16 cellular contexts compared by ENCODE assay signal in the genomic region with DNA sequence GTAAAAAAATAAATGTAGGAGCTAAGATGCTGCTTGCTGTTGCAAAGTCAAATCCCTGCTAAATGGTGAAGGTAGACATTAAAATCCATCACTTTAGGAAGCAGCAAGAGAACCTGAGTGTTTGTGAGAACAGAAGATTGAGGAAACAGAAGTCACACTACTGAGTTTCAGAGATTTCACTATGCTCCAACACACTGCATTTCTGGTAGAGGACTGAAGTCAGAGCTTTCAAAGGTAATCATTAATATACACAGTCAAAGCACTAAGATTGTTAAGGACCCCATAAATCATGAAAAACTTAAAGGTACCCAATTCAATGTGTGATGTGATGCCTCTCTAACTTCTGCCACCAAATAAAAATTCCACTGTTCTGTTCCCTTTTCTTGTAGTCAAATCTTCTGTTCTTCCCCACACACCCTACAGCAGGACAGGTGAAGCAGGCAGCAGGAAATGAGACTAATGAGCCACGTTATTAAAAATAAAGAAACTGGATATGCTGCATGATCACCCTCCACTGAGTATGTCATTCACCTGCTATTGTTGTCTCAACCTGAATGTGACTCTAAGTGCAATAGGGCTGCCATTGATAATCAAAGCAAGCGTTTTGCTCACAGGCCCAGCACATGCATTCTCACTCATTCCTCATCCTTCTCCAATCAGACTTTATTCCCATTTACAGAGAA. TPM values are rescaled to one million over a fixed set of nuclear protein-coding genes. Genes with fewer than 3 reads are reported as not detected.
A peak's percentile ranks its signal among the peaks of the same experiment; 100 is the strongest.
DNase-seq lines count a peak whose midpoint lies in the region; ATAC-seq, FAIRE-seq and TF ChIP-seq lines count a peak whose summit lies in the region.
"Had no signal": no experiment of that assay in that cellular context is flagged by ENCODE, and none has a peak within 500 bp of the region (broad histone marks: within the 10 kb centered on the region; RNA-seq: fewer than 3 reads in every experiment).

No MANE protein-coding gene starts in this region.

- no peak overlapping the region for H3K9ac ChIP-seq in HepG2 (ENCODE audit: insufficient read depth, low read depth, low read length)

- FAIRE-seq in HepG2 (lab: Jason Lieb, UNC) = no peak
- FAIRE-seq: colon had no signal

- no peaks in the 10 kb centered on the region for H3K36me3 Mint-ChIP-seq in GM23338 (ENCODE audit: low read depth)
- H3K36me3 Mint-ChIP-seq in T-helper 17 cell (ENCODE audit: low read depth) = no peaks in the 10 kb centered on the region
- H3K36me3 Mint-ChIP-seq: CD14-positive monocyte had no signal

- H3K4me1 ChIP-seq in GM23338 (ENCODE audit: insufficient read depth) (peaks cover 42% of the 10 kb centered on the region), HepG2 (ENCODE audit: insufficient read depth, low read length) (no peaks in the 10 kb centered on the region)
- H3K4me1 ChIP-seq: SJCRH30 had no signal

- H2AFZ ChIP-seq in GM23338 (0 out of 2 replicates have a peak overlapping the region, but pooled peaks have one; percentile 84), HepG2 (ENCODE audit: low read length) (no peak overlapping the region)

- no peaks in the 10 kb centered on the region; the same call in 1 of the 2 replicates for H3F3A ChIP-seq in GM23338 (replicated peaks; ENCODE audit: low read depth)

- H3K36me3 ChIP-seq in GM23338 (ENCODE audit: insufficient read depth) (no peaks in the 10 kb centered on the region), HepG2 (replicated peaks in 1 of 2; ENCODE audit: control insufficient read depth in 1 of 2, insufficient read depth in 2 of 2, low read length in 2 of 2) (no peaks in the 10 kb centered on the region)
- H3K36me3 ChIP-seq: SJCRH30 had no signal

- no peak overlapping the region for H3K4me3 Mint-ChIP-seq in GM23338
- H3K4me3 Mint-ChIP-seq in T-helper 17 cell = peak overlapping the region; percentile 26
- H3K4me3 Mint-ChIP-seq: activated B cell treated with CpG ODN at 0.5 μM for 24 hours, CD14-positive monocyte, neural crest cell had no signal

- intact Hi-C loops in sciatic nerve (cut with DNase I) (no loop called here), HepG2 (cut with micrococcal nuclease; ENCODE audit: unreplicated experiment) (no loop called here)

- no peak for TF ChIP-seq POLR2A in HepG2 (IDR thresholded peaks at IDR 0.05; ENCODE audit: insufficient read depth in 1 of 2, low read depth in 2 of 2, low read length in 2 of 2)

- CTCF ChIA-PET in HepG2 (lab: Yijun Ruan, JAX; ENCODE audit: low intra/inter-chr PET ratio, low total read pairs) = no interaction called here

- POLR2A ChIA-PET in HepG2 (lab: Yijun Ruan, JAX) = no interaction called here

- H3K27ac ChIP-seq in GM23338 (ENCODE audit: low read depth) (no peak overlapping the region), HepG2 (ENCODE audit: extremely low read length, insufficient read depth, low read length) (no peak overlapping the region)
- H3K27ac ChIP-seq: SJCRH30 had no signal

- H3K4me1 Mint-ChIP-seq in GM23338 = peaks cover 27% of the 10 kb centered on the region
- no peaks in the 10 kb centered on the region for H3K4me1 Mint-ChIP-seq in T-helper 17 cell
- H3K4me1 Mint-ChIP-seq: activated B cell treated with CpG ODN at 0.5 μM for 24 hours, CD14-positive monocyte, neural crest cell had no signal

- in situ Hi-C loops in HepG2 (cut with HindIII; ENCODE audit: extremely low pct_ligation_motif_present, low pct_unique_long_range_greater_than_20kb) = no loop called here

- no TSS peak for BruUV-seq in HepG2 (replicated peaks; lab: Mats Ljungman, UMichigan)

- TF ChIP-seq CTCF in GM23338 (conservative IDR thresholded peaks at IDR 0.05; ENCODE audit: low read depth in 2 of 2) = no peak
- no peak for TF ChIP-seq CTCF in HepG2 (CRISPR knock-in tag; IDR thresholded peaks at IDR 0.05)

- peak; percentile 47 for ATAC-seq in GM19351 (IDR thresholded peaks at IDR 0.05; ENCODE audit: unreplicated experiment)
- peak; percentile 25; the same call in 1 of the 3 replicates for ATAC-seq in GM23338
- ATAC-seq in HG03457 (IDR thresholded peaks at IDR 0.05; ENCODE audit: unreplicated experiment) = peak; percentile 56
- no peak for ATAC-seq in T-helper 17 cell
- no peak for ATAC-seq in sciatic nerve
- ATAC-seq in HepG2 = no peak

- H3K27me3 ChIP-seq in GM23338 (ENCODE audit: insufficient read depth) (no peaks in the 10 kb centered on the region), HepG2 (ENCODE audit: control insufficient read depth in 1 of 2, insufficient read depth in 2 of 2, low read length in 2 of 2) (no peaks in the 10 kb centered on the region; a peak in 1 of 5 replicates)
- H3K27me3 ChIP-seq: SJCRH30 had no signal

- peaks cover 10% of the 10 kb centered on the region for H3K27me3 Mint-ChIP-seq in GM23338 (ENCODE audit: insufficient read depth, low read depth, poor library complexity)
- no peaks in the 10 kb centered on the region for H3K27me3 Mint-ChIP-seq in T-helper 17 cell
- H3K27me3 Mint-ChIP-seq: activated B cell treated with CpG ODN at 0.5 μM for 24 hours had no signal

- H3K27ac Mint-ChIP-seq in GM23338 = no peak overlapping the region
- no peak overlapping the region for H3K27ac Mint-ChIP-seq in T-helper 17 cell
- H3K27ac Mint-ChIP-seq: activated B cell treated with CpG ODN at 0.5 μM for 24 hours, CD14-positive monocyte had no signal

- DNase-seq in GM23338 (ENCODE audit: low spot score) (no peak), T-helper 17 cell (no peak), sciatic nerve (ENCODE audit: low spot score) (no peak), HepG2 (ENCODE audit: low spot score) (no peak)
- DNase-seq in activated T-cell treated with anti-CD3 and anti-CD28 coated beads, Interleukin-2, amount 50 U/mL, for 48 hours = no peak
- DNase-seq: activated B cell treated with CpG ODN at 0.5 μM for 24 hours; GDM1; NK-92 treated with Interleukin-12 subunit alpha and Interleukin-12 subunit beta, amount 100 ng/mL, for 24 hours; SJCRH30 had no signal

- H4K20me1 ChIP-seq in GM23338 (replicated peaks; ENCODE audit: insufficient read depth) = no peaks in the 10 kb centered on the region
- no peaks in the 10 kb centered on the region for H4K20me1 ChIP-seq in HepG2 (ENCODE audit: insufficient read depth, low read length)

- H3K4me2 ChIP-seq in GM23338 (no peak overlapping the region), HepG2 (ENCODE audit: low read depth, low read length) (no peak overlapping the region)

- no peak for TF ChIP-seq RAD21 in HepG2 (CRISPR knock-in tag; IDR thresholded peaks at IDR 0.05)

- H3K79me2 ChIP-seq in GM23338 (replicated peaks; ENCODE audit: insufficient read depth) = no peaks in the 10 kb centered on the region
- H3K79me2 ChIP-seq in HepG2 (ENCODE audit: insufficient read depth, low read length) = no peaks in the 10 kb centered on the region

- no peaks in the 10 kb centered on the region for H3K9me2 ChIP-seq in GM23338 (ENCODE audit: insufficient read depth)

- H3K9me3 Mint-ChIP-seq in GM23338 = no peaks in the 10 kb centered on the region; the same call in 2 of the 3 replicates
- H3K9me3 Mint-ChIP-seq: activated B cell treated with CpG ODN at 0.5 μM for 24 hours, neural crest cell had no signal

- no peak for TF ChIP-seq EP300 in HepG2 (IDR thresholded peaks at IDR 0.05; ENCODE audit: low read depth in 2 of 2, low read length in 2 of 2)
- TF ChIP-seq EP300 in HepG2 (CRISPR knock-in tag; IDR thresholded peaks at IDR 0.05; ENCODE audit: borderline replicate concordance) = no peak

- WGBS in HepG2 (ENCODE audit: low lambda C conversion rate) = 2% methylated on average over 2 of the region's 2 CpGs

- H3K9me3 ChIP-seq in T-helper 17 cell (ENCODE audit: control insufficient read depth, low read length, poor library complexity, severe bottlenecking) (no peaks in the 10 kb centered on the region), HepG2 (ENCODE audit: low read length) (no peaks in the 10 kb centered on the region)
- H3K9me3 ChIP-seq: SJCRH30 had no signal

- H3K4me3 ChIP-seq in GM23338 (no peak overlapping the region), HepG2 (replicated peaks in 1 of 3; ENCODE audit: insufficient read depth in 1 of 3, low read depth in 2 of 3, low read length in 3 of 3) (no peak overlapping the region)
- H3K4me3 ChIP-seq: lung, SJCRH30 had no signal

TF ChIP-seq in GM23338, 12 proteins besides CTCF, POLR2A, EP300 and RAD21:
- no peak for TF ChIP-seq CREB1 (CRISPR knock-in tag; IDR thresholded peaks at IDR 0.05; ENCODE audit: low read depth)
- TF ChIP-seq NANOG (IDR thresholded peaks at IDR 0.05; ENCODE audit: borderline replicate concordance) = no peak
- TF ChIP-seq EZH2 (IDR thresholded peaks at IDR 0.05; ENCODE audit: low read depth, unreplicated experiment) = no peak
- TF ChIP-seq STAT1 (IDR thresholded peaks at IDR 0.05; ENCODE audit: unreplicated experiment) = no peak

TF ChIP-seq in HepG2, 621 proteins besides CTCF, POLR2A, EP300 and RAD21:
- TF ChIP-seq CCDC6 (CRISPR knock-in tag; IDR thresholded peaks at IDR 0.05) = no peak
- TF ChIP-seq ZNF484 (CRISPR knock-in tag; IDR thresholded peaks at IDR 0.05; ENCODE audit: borderline replicate concordance, low read depth) = no peak

RNA-seq across cellular contexts. Expression of a gene that starts 28.9 kb away (rescaled TPM):
- 153 and 213 TPM in 2 replicates for total RNA-seq in GM23338 (2014; rRNA removed; shearing (Covaris generic))
- 112 and 114 TPM in 2 replicates for polyA plus RNA-seq in GM23338 (2016; fragmentation: Nextera tagmentation; extraction: Ambion mirVana)
- not detected for total RNA-seq in T-helper 17 cell
- total RNA-seq in sciatic nerve = not detected
- total RNA-seq in HepG2 (2016; rRNA removed; fragmentation: Illumina TruSeq; extraction: Trizol) = not detected in 2 replicates
- not detected in 2 replicates for total RNA-seq in HepG2 (2016; cell fraction: cytosol; rRNA removed; fragmentation: Illumina TruSeq; extraction: Trizol; ENCODE audit: low read depth)
- total RNA-seq in HepG2 (2016; cell fraction: insoluble cytoplasmic fraction; rRNA removed; fragmentation: Illumina TruSeq; extraction: Trizol) = not detected in 2 replicates
- not detected in 2 replicates for total RNA-seq in HepG2 (2016; cell fraction: membrane; rRNA removed; fragmentation: Illumina TruSeq; extraction: Trizol)
- total RNA-seq in HepG2 (2016; cell fraction: nucleus; rRNA removed; fragmentation: Illumina TruSeq; extraction: Trizol) = not detected in 2 replicates
- polyA plus RNA-seq in HepG2 (2011; rRNA removed) = not detected in 2 replicates
- not detected in 2 replicates for polyA plus RNA-seq in HepG2 (2011; cell fraction: cytosol; rRNA removed)
- polyA plus RNA-seq in HepG2 (2011; cell fraction: nucleus; rRNA removed) = not detected in 2 replicates
- polyA plus RNA-seq in HepG2 (2012) = not detected in 2 replicates
- polyA plus RNA-seq in HepG2 (2016; cell fraction: cytosol; fragmentation: Illumina TruSeq; extraction: Trizol; ENCODE audit: low read depth) = not detected in 2 replicates
- polyA plus RNA-seq in HepG2 (2016; cell fraction: insoluble cytoplasmic fraction; fragmentation: Illumina TruSeq; extraction: Trizol; ENCODE audit: low read depth) = not detected in 2 replicates
- not detected in 2 replicates for polyA plus RNA-seq in HepG2 (2016; cell fraction: membrane; fragmentation: Illumina TruSeq; extraction: Trizol; ENCODE audit: low read depth)
- polyA plus RNA-seq in HepG2 (2016; cell fraction: nucleus; fragmentation: Illumina TruSeq; extraction: Trizol; ENCODE audit: insufficient read depth, low read depth) = not detected in 2 replicates
- polyA minus RNA-seq in HepG2 (2011; rRNA and poly(A)+ RNA removed; ENCODE audit: low replicate concordance) = not detected in 2 replicates
- polyA minus RNA-seq in HepG2 (2011; cell fraction: cytosol; rRNA and poly(A)+ RNA removed) = not detected in 2 replicates
- not detected in 2 replicates for polyA minus RNA-seq in HepG2 (2011; cell fraction: nucleus; rRNA and poly(A)+ RNA removed)
- total RNA-seq: activated B cell treated with CpG ODN at 0.5 μM for 24 hours, lung, SJCRH30 had no signal
- polyA plus RNA-seq: adipose tissue, CD14-positive monocyte had no signal

Comparison
In these comparisons a context has a peak if more than half of its experiments do, and no peak if none do; other contexts are left out.
1. ATAC-seq: peak in GM19351 (single experiment), GM23338 (single experiment) and HG03457 (single experiment); none in T-helper 17 cell (single experiment), sciatic nerve (single experiment) and HepG2 (single experiment).
2. RNA of a gene that starts 28.9 kb away (total RNA-seq): 153 to 213 TPM in GM23338; not detected in T-helper 17 cell, not detected in sciatic nerve (single experiment) and not detected in HepG2; every median in the first group is over 100 times any median in the second.